Comparison of ENCODE assay signal across 1 cellular context in genomic region chr10:71266147-71266917, GRCh38.
TF ChIP-seq lines count a peak whose summit lies in the region.

No MANE protein-coding gene starts in this region.

TF ChIP-seq in K562, 482 proteins besides CTCF, POLR2A, EP300 and RAD21 (continued from another document and continues in another):
- TF ChIP-seq ZFPM2 (CRISPR knock-in tag; IDR thresholded peaks at IDR 0.05) (no peak), TGIF2 (CRISPR knock-in tag; IDR thresholded peaks at IDR 0.05) (no peak), ZEB2 (IDR thresholded peaks at IDR 0.05) (peak; percentile 67; the same call in 1 of the 2 replicates), SMARCA4 (IDR thresholded peaks at IDR 0.05) (peak; percentile 71; the same call in 1 of the 2 replicates), SAP30 (IDR thresholded peaks at IDR 0.05; ENCODE audit: borderline replicate concordance, insufficient read depth, low read depth, low read length, poor library complexity, severe bottlenecking) (no peak), BRD4 (IDR thresholded peaks at IDR 0.05) (peak; percentile 70; the same call in 1 of the 2 replicates), ZNF324 (CRISPR knock-in tag; IDR thresholded peaks at IDR 0.05) (no peak), NCOA1 (IDR thresholded peaks at IDR 0.05; ENCODE audit: low read depth) (no peak; the same call in 1 of the 2 replicates), CREB1 (IDR thresholded peaks at IDR 0.05) (no peak), CREB1 (CRISPR knock-in tag; IDR thresholded peaks at IDR 0.05) (peak; percentile 57), SMAD3 (CRISPR knock-in tag; conservative IDR thresholded peaks at IDR 0.05) (peak; percentile 86), ESRRA (IDR thresholded peaks at IDR 0.05; ENCODE audit: borderline replicate concordance, low read depth) (peak; percentile 78), GTF2A2 (tag; IDR thresholded peaks at IDR 0.05) (peak; percentile 72; the same call in 1 of the 2 replicates), RBM14 (IDR thresholded peaks at IDR 0.05; ENCODE audit: borderline replicate concordance, insufficient read depth, low read depth, low read length) (no peak), ZNF133 (CRISPR knock-in tag; IDR thresholded peaks at IDR 0.05) (peak; percentile 83; the same call in 1 of the 2 replicates), MGA (IDR thresholded peaks at IDR 0.05) (peak; percentile 96), CHD4 (IDR thresholded peaks at IDR 0.05; ENCODE audit: insufficient read depth, insufficient replicate concordance, low read depth, low read length, poor library complexity, severe bottlenecking) (no peak), CHCHD3 (CRISPR knock-in tag; IDR thresholded peaks at IDR 0.05) (no peak), MCM7 (IDR thresholded peaks at IDR 0.05) (no peak), CREB5 (CRISPR knock-in tag; IDR thresholded peaks at IDR 0.05) (peak; percentile 35; the same call in 1 of the 2 replicates), MLLT1 (IDR thresholded peaks at IDR 0.05) (no peak), TRIM25 (IDR thresholded peaks at IDR 0.05; ENCODE audit: borderline replicate concordance) (no peak), NBN (IDR thresholded peaks at IDR 0.05; ENCODE audit: low read depth) (0 out of 2 replicates have a peak, but pooled peaks have one; percentile 80), POU5F1 (IDR thresholded peaks at IDR 0.05; ENCODE audit: borderline replicate concordance, low read depth, low read length, partially characterized antibody) (no peak), FOXA3 (CRISPR knock-in tag; conservative IDR thresholded peaks at IDR 0.05 in 1 of 2, IDR thresholded peaks at IDR 0.05 in 1 of 2) (peak; percentile 58 to 93; a peak in 3 of 4 replicates), BRF2 (IDR thresholded peaks at IDR 0.05; ENCODE audit: borderline replicate concordance, insufficient read depth, insufficient read length) (no peak), ZNF668 (CRISPR knock-in tag; IDR thresholded peaks at IDR 0.05) (peak; percentile 71; the same call in 1 of the 2 replicates), PTRF (tag; IDR thresholded peaks at IDR 0.05) (peak; percentile 41), MTF1 (CRISPR knock-in tag; IDR thresholded peaks at IDR 0.05; ENCODE audit: borderline replicate concordance) (0 out of 2 replicates have a peak, but pooled peaks have one; percentile 49), HMG20B (CRISPR knock-in tag; IDR thresholded peaks at IDR 0.05) (no peak), CREBBP (IDR thresholded peaks at IDR 0.05; ENCODE audit: low read depth, low read length) (no peak), KLF6 (CRISPR knock-in tag; IDR thresholded peaks at IDR 0.05; ENCODE audit: borderline replicate concordance) (peak; percentile 73), RNF2 (IDR thresholded peaks at IDR 0.05) (peak; percentile 98), FOXM1 (IDR thresholded peaks at IDR 0.05; ENCODE audit: low read depth) (no peak), FOXM1 (CRISPR knock-in tag; IDR thresholded peaks at IDR 0.05; ENCODE audit: low read depth) (0 out of 2 replicates have a peak, but pooled peaks have one; percentile 34), SP1 (CRISPR knock-in tag; IDR thresholded peaks at IDR 0.05) (no peak), XRCC3 (IDR thresholded peaks at IDR 0.05) (no peak), CBX2 (IDR thresholded peaks at IDR 0.05; ENCODE audit: insufficient read depth, low read length, poor library complexity, severe bottlenecking) (no peak), MECOM (CRISPR knock-in tag; IDR thresholded peaks at IDR 0.05) (peak; percentile 77)
